ENCODE assay signal across 1 cellular context in genomic region chr12:6723607-6724408, GRCh38.
TF ChIP-seq lines count a peak whose summit lies in the region.

COPS7A (plus strand) TSS chr12:6724046; CDS start chr12:6724657, 611 bp downstream.

TF ChIP-seq in K562, 482 proteins besides CTCF, POLR2A, EP300 and RAD21 (continued from another document and continues in another):
- TF ChIP-seq MITF (IDR thresholded peaks at IDR 0.05), result peak; percentile 81; the same call in 1 of the 2 replicates
- TF ChIP-seq BACH1 (tag; IDR thresholded peaks at IDR 0.05), result no peak
- TF ChIP-seq MAX (CRISPR knock-in tag; IDR thresholded peaks at IDR 0.05), result peak; percentile 96
- no peak for TF ChIP-seq NR0B1 (IDR thresholded peaks at IDR 0.05; ENCODE audit: partially characterized antibody)
- peak; percentile 53; the same call in 1 of the 2 replicates for TF ChIP-seq ZNF592 (IDR thresholded peaks at IDR 0.05)
- no peak for TF ChIP-seq HNRNPK (IDR thresholded peaks at IDR 0.05; ENCODE audit: low read depth, low read length, poor library complexity, severe bottlenecking)
- peak; percentile 69 for TF ChIP-seq POLR2H (tag; IDR thresholded peaks at IDR 0.05; ENCODE audit: low read depth)
- no peak for TF ChIP-seq RFX1 (IDR thresholded peaks at IDR 0.05)
- TF ChIP-seq L3MBTL2 (IDR thresholded peaks at IDR 0.05), result peak; percentile 98
- TF ChIP-seq ZNF274 (IDR thresholded peaks at IDR 0.05; ENCODE audit: borderline replicate concordance, low read depth, low read length), result no peak
- no peak for TF ChIP-seq TCF7L2 (IDR thresholded peaks at IDR 0.05; ENCODE audit: low read depth, low read length)
- TF ChIP-seq E2F8 (IDR thresholded peaks at IDR 0.05; ENCODE audit: low read depth, partially characterized antibody), result peak; percentile 88
- peak; percentile 97 for TF ChIP-seq RAD51 (IDR thresholded peaks at IDR 0.05; ENCODE audit: borderline replicate concordance, low read depth)
- TF ChIP-seq SIX5 (IDR thresholded peaks at IDR 0.05; ENCODE audit: borderline replicate concordance in 1 of 2, insufficient read depth in 1 of 2, low read depth in 1 of 2, low read length in 2 of 2), result peak in 1 of 2 experiments; percentile 32; a peak in 1 of 4 replicates
- peak; percentile 82 for TF ChIP-seq HMGN3 (IDR thresholded peaks at IDR 0.05; ENCODE audit: borderline replicate concordance, extremely low read depth, insufficient read length, low read depth, low read length)
- peak; percentile 17; the same call in 1 of the 2 replicates for TF ChIP-seq ATF3 (IDR thresholded peaks at IDR 0.05)
- no peak for TF ChIP-seq ATF3 (CRISPR knock-in tag; conservative IDR thresholded peaks at IDR 0.05)
- TF ChIP-seq HES1 (IDR thresholded peaks at IDR 0.05; ENCODE audit: low read depth), result peak; percentile 40; the same call in 1 of the 2 replicates
- peak; percentile 84 for TF ChIP-seq EGR1 (conservative IDR thresholded peaks at IDR 0.05)
- no peak for TF ChIP-seq CREB3 (tag; conservative IDR thresholded peaks at IDR 0.05; ENCODE audit: low read depth)
- TF ChIP-seq PHB (CRISPR knock-in tag; IDR thresholded peaks at IDR 0.05), result no peak
- peak in 1 of 2 experiments; percentile 50; a peak in 1 of 4 replicates for TF ChIP-seq TBL1XR1 (IDR thresholded peaks at IDR 0.05; ENCODE audit: low read length in 2 of 2)
- peak; percentile 68 for TF ChIP-seq SUPT5H (IDR thresholded peaks at IDR 0.05)
- TF ChIP-seq SMC3 (conservative IDR thresholded peaks at IDR 0.05; ENCODE audit: insufficient read depth, low read depth, low read length), result 0 out of 2 replicates have a peak, but pooled peaks have one; percentile 14
- peak; percentile 40 for TF ChIP-seq MEIS2 (IDR thresholded peaks at IDR 0.05; ENCODE audit: partially characterized antibody)
- 0 out of 2 replicates have a peak, but pooled peaks have one; percentile 64 for TF ChIP-seq SOX6 (IDR thresholded peaks at IDR 0.05)
- TF ChIP-seq BRD9 (IDR thresholded peaks at IDR 0.05; ENCODE audit: low read depth, partially characterized antibody), result peak; percentile 83
- peak; percentile 58 for TF ChIP-seq MXI1 (IDR thresholded peaks at IDR 0.05; ENCODE audit: low read depth, low read length)
- peak; percentile 84 for TF ChIP-seq SP2 (IDR thresholded peaks at IDR 0.05; ENCODE audit: extremely low read depth, low read depth, low read length, poor library complexity, severe bottlenecking)
- TF ChIP-seq TAF7 (tag; IDR thresholded peaks at IDR 0.05), result peak; percentile 77
- TF ChIP-seq THRB (CRISPR knock-in tag; conservative IDR thresholded peaks at IDR 0.05), result no peak; the same call in 1 of the 2 replicates
- TF ChIP-seq ZNF639 (CRISPR knock-in tag; conservative IDR thresholded peaks at IDR 0.05 in 1 of 2, IDR thresholded peaks at IDR 0.05 in 1 of 2), result peak in 1 of 2 experiments; percentile 88; a peak in 2 of 4 replicates
- TF ChIP-seq ZNF121 (CRISPR knock-in tag; conservative IDR thresholded peaks at IDR 0.05), result peak; percentile 94
- TF ChIP-seq BCLAF1 (IDR thresholded peaks at IDR 0.05; ENCODE audit: borderline replicate concordance in 1 of 2, control insufficient read depth in 1 of 2, low read depth in 2 of 2, low read length in 1 of 2), result peak in 1 of 2 experiments; percentile 78; a peak in 1 of 4 replicates
- TF ChIP-seq MECOM (CRISPR knock-in tag; IDR thresholded peaks at IDR 0.05), result no peak
- no peak for TF ChIP-seq ZNF408 (CRISPR knock-in tag; IDR thresholded peaks at IDR 0.05; ENCODE audit: low read depth)
- TF ChIP-seq CCNT2 (IDR thresholded peaks at IDR 0.05; ENCODE audit: borderline replicate concordance, extremely low read depth, insufficient read length, low read depth, low read length), result peak; percentile 63
- peak; percentile 91 for TF ChIP-seq ATF7 (IDR thresholded peaks at IDR 0.05)
- no peak for TF ChIP-seq ZNF277 (CRISPR knock-in tag; IDR thresholded peaks at IDR 0.05; ENCODE audit: borderline replicate concordance)
- no peak for TF ChIP-seq EHMT2 (IDR thresholded peaks at IDR 0.05)
